8 cellular contexts compared by ENCODE assay signal in genomic region chr5:35651002-35651756, GRCh38. TPM values are rescaled to one million over a fixed set of nuclear protein-coding genes. Genes with fewer than 3 reads are reported as not detected.
A peak's percentile ranks its signal among the peaks of the same experiment; 100 is the strongest.
DNase-seq lines count a peak whose midpoint lies in the region; ATAC-seq and TF ChIP-seq lines count a peak whose summit lies in the region.

No MANE protein-coding gene starts in this region.

- H3K27me3 ChIP-seq in osteoblast (ENCODE audit: insufficient read depth, low read length), result no peaks in the 10 kb centered on the region
- H3K27me3 ChIP-seq in aorta (ENCODE audit: control insufficient read depth in 1 of 2, insufficient read depth in 2 of 2, low read length in 1 of 2), result no peaks in the 10 kb centered on the region

- H3K4me2 ChIP-seq in osteoblast (ENCODE audit: insufficient read depth, low read length), result no peak overlapping the region

- intact Hi-C loops in aorta (cut with DNase I), result no loop called here

- H2AFZ ChIP-seq in osteoblast (ENCODE audit: low read length), result no peak overlapping the region

- H3K4me1 ChIP-seq in osteoblast (ENCODE audit: insufficient read depth, low read length) (no peaks in the 10 kb centered on the region), aorta (ENCODE audit: control insufficient read depth in 1 of 2, insufficient read depth in 2 of 2, low read length in 2 of 2) (no peaks in the 10 kb centered on the region)

- peak; percentile 76 for TF ChIP-seq CTCF in osteoblast (IDR thresholded peaks at IDR 0.05; ENCODE audit: extremely low read depth, low read depth, low read length)

- H3K36me3 ChIP-seq in osteoblast (ENCODE audit: insufficient read depth, low read length) (no peaks in the 10 kb centered on the region), aorta (ENCODE audit: control insufficient read depth in 1 of 2, insufficient read depth in 2 of 2, low read length in 1 of 2) (no peaks in the 10 kb centered on the region)

- no peak overlapping the region for H3K27ac ChIP-seq in osteoblast (ENCODE audit: low read depth, low read length)
- H3K27ac ChIP-seq in aorta (ENCODE audit: low read depth in 1 of 2, low read length in 2 of 2), result no peak overlapping the region

- H3K4me3 ChIP-seq in osteoblast (ENCODE audit: insufficient read depth, low read length) (no peak overlapping the region), aorta (ENCODE audit: low read length in 2 of 2) (no peak overlapping the region)

- H3K9me3 ChIP-seq in osteoblast (ENCODE audit: low read depth, low read length), result no peaks in the 10 kb centered on the region
- H3K9me3 ChIP-seq in aorta (ENCODE audit: control insufficient read depth, low read length), result no peaks in the 10 kb centered on the region

- no peak for ATAC-seq in aorta (ENCODE audit: low FRiP score)

- H3K79me2 ChIP-seq in osteoblast (ENCODE audit: insufficient read depth, low read length), result no peaks in the 10 kb centered on the region

- DNase-seq in SIG-M5 treated with dmso at 0.1 percent for 504 hours (lab: John Stamatoyannopoulos, UW; ENCODE audit: unreplicated experiment) (peak; percentile 49), SIG-M5 (lab: John Stamatoyannopoulos, UW) (no peak), LHCN-M2 (ENCODE audit: low read depth) (peak; percentile 55), ecto neural progenitor cell (ENCODE audit: low spot score) (peak; percentile 49), osteoblast (ENCODE audit: insufficient read length, low spot score, missing footprints) (peak; percentile 58), NCI-H2107 treated with DMSO at 0.1 percent for 48 hours (lab: John Stamatoyannopoulos, UW; ENCODE audit: unreplicated experiment) (no peak), aorta (no peak)
- DNase-seq in activated CD4-positive, alpha-beta T cell treated with anti-CD3 and anti-CD28 coated beads for 48 hours, result peak; percentile 69

- 59 to 65% methylated on average over 4 of the region's 4 CpGs for WGBS in aorta, 2 donors

- H4K20me1 ChIP-seq in osteoblast (ENCODE audit: insufficient read depth, low read length), result no peaks in the 10 kb centered on the region

RNA-seq across cellular contexts. Expression of gene SPEF2, which starts 33.5 kb away (rescaled TPM):
- total RNA-seq in LHCN-M2 (2014; rRNA removed), result 1.6 and 1.9 TPM in 2 replicates
- 0.66 TPM for polyA plus RNA-seq in LHCN-M2 (2012)
- 7.2 and 12.7 TPM in 2 replicates for total RNA-seq in osteoblast
- 10 to 100 TPM in 1 of 2 donors, 1 to 10 TPM in 1; 4.4 to 10.9 TPM for total RNA-seq in aorta
- polyA plus RNA-seq in aorta, result 1 to 10 TPM; 1.0 to 5.1 TPM

Comparison
In these comparisons a context has a peak if more than half of its experiments do, and no peak if none do; other contexts are left out.
1. DNase-seq: peak in SIG-M5 treated with dmso at 0.1 percent for 504 hours (single experiment), LHCN-M2 (single experiment), activated CD4-positive, alpha-beta T cell treated with anti-CD3 and anti-CD28 coated beads for 48 hours (single experiment), ecto neural progenitor cell (single experiment) and osteoblast (single experiment); none in SIG-M5 (single experiment), NCI-H2107 treated with DMSO at 0.1 percent for 48 hours (single experiment) and aorta (0 of 2).